ENCODE assay signal across 1 cellular context in genomic region chr5:180136661-180137381, GRCh38.
TF ChIP-seq lines count a peak whose summit lies in the region.

No MANE protein-coding gene starts in this region.

TF ChIP-seq in GM12878, 131 proteins besides CTCF, POLR2A, EP300 and RAD21 (continued from another document):
- TF ChIP-seq, protein P1, sequence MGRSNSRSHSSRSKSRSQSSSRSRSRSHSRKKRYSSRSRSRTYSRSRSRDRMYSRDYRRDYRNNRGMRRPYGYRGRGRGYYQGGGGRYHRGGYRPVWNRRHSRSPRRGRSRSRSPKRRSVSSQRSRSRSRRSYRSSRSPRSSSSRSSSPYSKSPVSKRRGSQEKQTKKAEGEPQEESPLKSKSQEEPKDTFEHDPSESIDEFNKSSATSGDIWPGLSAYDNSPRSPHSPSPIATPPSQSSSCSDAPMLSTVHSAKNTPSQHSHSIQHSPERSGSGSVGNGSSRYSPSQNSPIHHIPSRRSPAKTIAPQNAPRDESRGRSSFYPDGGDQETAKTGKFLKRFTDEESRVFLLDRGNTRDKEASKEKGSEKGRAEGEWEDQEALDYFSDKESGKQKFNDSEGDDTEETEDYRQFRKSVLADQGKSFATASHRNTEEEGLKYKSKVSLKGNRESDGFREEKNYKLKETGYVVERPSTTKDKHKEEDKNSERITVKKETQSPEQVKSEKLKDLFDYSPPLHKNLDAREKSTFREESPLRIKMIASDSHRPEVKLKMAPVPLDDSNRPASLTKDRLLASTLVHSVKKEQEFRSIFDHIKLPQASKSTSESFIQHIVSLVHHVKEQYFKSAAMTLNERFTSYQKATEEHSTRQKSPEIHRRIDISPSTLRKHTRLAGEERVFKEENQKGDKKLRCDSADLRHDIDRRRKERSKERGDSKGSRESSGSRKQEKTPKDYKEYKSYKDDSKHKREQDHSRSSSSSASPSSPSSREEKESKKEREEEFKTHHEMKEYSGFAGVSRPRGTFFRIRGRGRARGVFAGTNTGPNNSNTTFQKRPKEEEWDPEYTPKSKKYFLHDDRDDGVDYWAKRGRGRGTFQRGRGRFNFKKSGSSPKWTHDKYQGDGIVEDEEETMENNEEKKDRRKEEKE (IDR thresholded peaks at IDR 0.05), result no peak
- TF ChIP-seq ESRRA (IDR thresholded peaks at IDR 0.05; ENCODE audit: low read length), result no peak
